ENCODE assay signal across 8 cellular contexts in genomic region chr16:53131363-53132071, GRCh38.
A peak's percentile ranks its signal among the peaks of the same experiment; 100 is the strongest.
DNase-seq lines count a peak whose midpoint lies in the region; ATAC-seq and FAIRE-seq lines count a peak whose summit lies in the region.

No MANE protein-coding gene starts in this region.

- peak overlapping the region; percentile 70 for H3K4me3 ChIP-seq in rectal smooth muscle tissue (ENCODE audit: low read length)

- H3K9ac ChIP-seq in rectal smooth muscle tissue (ENCODE audit: low read length): peak overlapping the region; percentile 68

- no peaks in the 10 kb centered on the region for H3K36me3 ChIP-seq in rectal smooth muscle tissue (ENCODE audit: control insufficient read depth, insufficient read depth, low read length)

- H3K4me1 ChIP-seq in rectal smooth muscle tissue (ENCODE audit: control insufficient read depth, insufficient read depth, low read length): peaks cover 10% of the 10 kb centered on the region

- H3K27me3 ChIP-seq in rectal smooth muscle tissue (ENCODE audit: control insufficient read depth, insufficient read depth, low read length): no peaks in the 10 kb centered on the region

- H3K27ac ChIP-seq in rectal smooth muscle tissue (ENCODE audit: low read depth, low read length): peak overlapping the region; percentile 93

- DNase-seq in DMS 273 (lab: John Stamatoyannopoulos, UW; ENCODE audit: unreplicated experiment) (peak; percentile 68), DMS 273 treated with DMSO at 0.1 percent for 48 hours (lab: John Stamatoyannopoulos, UW) (no peak), T-helper 2 cell (peak; percentile 31 to 60 (median 49)), anterior cingulate cortex (lab: John Stamatoyannopoulos, UW) (peak in 43 of 58 donors; percentile 5 to 71 (median 35)), hepatic stellate cell (ENCODE audit: low spot score) (peak; percentile 68), urothelium cell line (ENCODE audit: low spot score) (peak; percentile 55)

- ATAC-seq in HG03159 (IDR thresholded peaks at IDR 0.05; ENCODE audit: unreplicated experiment): peak; percentile 23

- FAIRE-seq in urothelium cell line (lab: Jason Lieb, UNC): no peak
